25 cellular contexts compared by ENCODE assay signal in genomic region chr1:22542886-22543285, GRCh38. TPM values are rescaled to one million over a fixed set of nuclear protein-coding genes. Genes with fewer than 3 reads are reported as not detected.
"Had no signal": no experiment of that assay in that cellular context is flagged by ENCODE, and none has a peak within 500 bp of the region (broad histone marks: within the 10 kb centered on the region; RNA-seq: fewer than 3 reads in every experiment).

No MANE protein-coding gene starts in this region.

- DNase-seq: effector memory CD4-positive, alpha-beta T cell; gastrocnemius medialis; heart right ventricle; hypothalamus; kidney glomerular epithelial cell; occipital lobe; right cardiac atrium; spleen; stimulated activated CD4-positive, alpha-beta T cell treated with anti-CD3 and anti-CD28 coated beads, Interleukin-15, amount 100 ng/mL, for 24 hours; stimulated activated CD4-positive, alpha-beta T cell treated with anti-CD3 and anti-CD28 coated beads, Interleukin-1b, Interleukin-23, amount 100 ng/mL, for 48 hours; stimulated activated CD4-positive, alpha-beta T cell treated with anti-CD3 and anti-CD28 coated beads, Interleukin-4, amount 100 ng/mL, for 24 hours; tibial artery; upper lobe of left lung; uterus had no signal

- H3K4me3 ChIP-seq: esophagus muscularis mucosa, gastrocnemius medialis, heart right ventricle, pancreas, spleen, tibial artery, upper lobe of left lung, uterus had no signal

- H3K36me3 ChIP-seq: esophagus muscularis mucosa, gastrocnemius medialis, heart right ventricle, pancreas, spleen, tibial artery, upper lobe of left lung, uterus had no signal

- H3K27ac ChIP-seq: esophagus muscularis mucosa, gastrocnemius medialis, heart right ventricle, pancreas, spleen, tibial artery, upper lobe of left lung, uterus had no signal

- H3K4me1 ChIP-seq: esophagus muscularis mucosa, gastrocnemius medialis, heart right ventricle, pancreas, tibial artery, upper lobe of left lung, uterus had no signal

- H3K27me3 ChIP-seq: pancreas, upper lobe of left lung, uterus had no signal

- FAIRE-seq: endometrium, islet of Langerhans, pancreas had no signal

- H3K9me3 ChIP-seq: esophagus muscularis mucosa, gastrocnemius medialis, heart right ventricle, pancreas, spleen, tibial artery, upper lobe of left lung, uterus had no signal

- ATAC-seq: gastrocnemius medialis; heart right ventricle; left lobe of liver; pancreas; right cardiac atrium; stimulated activated memory B cell treated with anti-CD40 and anti-IgM and Interleukin-4, amounts not matched to agents 10 μg/mL and 1 μg/mL and 100 μg/mL, for 72 hours had no signal

RNA-seq across cellular contexts. Expression of gene EPHA8, which starts 20.4 kb away (rescaled TPM):
- total RNA-seq: esophagus muscularis mucosa; fibroblast of villous mesenchyme; gastrocnemius medialis; left lobe of liver; mesothelial cell of epicardium; mucosa of gallbladder; myocyte; natural killer cell treated with Interleukin-12 subunit alpha and Interleukin-12 subunit beta and Interleukin-15 and Interleukin-18, amount 100 ng/mL, for 72 hours; right cardiac atrium; upper lobe of left lung had no signal
- polyA plus RNA-seq: right cardiac atrium had no signal
